Comparison of ENCODE assay signal across 9 cellular contexts in the genomic region with DNA sequence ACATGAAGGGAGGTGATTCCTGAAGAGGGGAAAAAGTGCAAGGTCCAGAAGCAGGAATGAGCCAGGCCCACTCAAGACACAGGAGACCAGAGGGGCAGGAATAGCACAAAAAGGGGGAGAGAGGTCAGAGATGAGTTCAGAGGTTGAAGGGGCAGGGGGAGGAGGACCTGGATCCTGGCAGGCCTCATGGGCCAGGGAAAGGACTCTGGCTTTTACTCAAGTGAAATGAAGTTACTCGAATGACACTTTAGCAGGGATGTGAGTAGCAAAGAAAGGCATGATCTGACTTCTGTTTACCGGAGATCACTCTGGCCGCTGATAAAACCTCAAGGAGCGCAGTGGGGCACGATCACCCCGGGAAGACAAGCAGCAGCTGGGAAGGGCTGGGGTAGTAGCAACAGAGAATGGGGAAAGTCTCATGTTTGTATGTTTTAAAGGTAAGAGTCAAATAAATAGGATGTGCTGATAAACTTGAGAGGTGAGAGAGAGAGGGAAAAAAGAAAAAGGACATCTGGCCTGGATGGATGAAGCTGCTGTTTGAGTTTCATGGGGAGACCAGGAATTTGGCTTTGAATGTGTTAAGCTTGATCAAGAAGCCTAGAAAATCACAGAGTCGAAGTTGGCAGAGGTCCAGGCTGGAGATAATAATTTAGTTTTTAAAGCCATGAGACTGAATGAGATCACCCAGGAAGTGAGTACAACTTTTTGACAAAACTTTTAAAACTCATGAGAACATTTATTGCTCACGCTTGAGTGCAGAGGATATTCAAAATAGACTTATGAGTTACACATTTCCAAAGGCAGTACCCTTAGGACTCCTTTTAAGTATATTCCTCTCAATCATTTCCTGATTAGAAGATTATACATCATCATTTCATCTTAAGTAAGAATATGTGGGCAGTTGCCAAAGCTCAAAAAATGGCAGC.
A peak's percentile ranks its signal among the peaks of the same experiment; 100 is the strongest.
DNase-seq lines count a peak whose midpoint lies in the region; ATAC-seq and TF ChIP-seq lines count a peak whose summit lies in the region.
"Had no signal": no experiment of that assay in that cellular context is flagged by ENCODE, and none has a peak within 500 bp of the region (broad histone marks: within the 10 kb centered on the region; RNA-seq: fewer than 3 reads in every experiment).

No MANE protein-coding gene starts in this region.

- H3K36me3 ChIP-seq in osteoblast (ENCODE audit: insufficient read depth, low read length), result no peaks in the 10 kb centered on the region

- H3K4me1 ChIP-seq in osteoblast (ENCODE audit: insufficient read depth, low read length), result peaks cover 62% of the 10 kb centered on the region

- peak overlapping the region; percentile 61 to 79 for H3K27ac ChIP-seq in coronary artery
- peak overlapping the region; percentile 98 for H3K27ac ChIP-seq in osteoblast (ENCODE audit: low read depth, low read length)

- peak overlapping the region; percentile 81 for H3K4me2 ChIP-seq in osteoblast (ENCODE audit: insufficient read depth, low read length)

- no peaks in the 10 kb centered on the region for H4K20me1 ChIP-seq in osteoblast (ENCODE audit: insufficient read depth, low read length)

- H3K4me3 ChIP-seq in coronary artery, result peak overlapping the region; percentile 1
- peak overlapping the region; percentile 21 for H3K4me3 ChIP-seq in osteoblast (ENCODE audit: insufficient read depth, low read length)

- ATAC-seq in GM18517 (IDR thresholded peaks at IDR 0.05; ENCODE audit: unreplicated experiment), result no peak
- ATAC-seq: HCT116 had no signal

- H2AFZ ChIP-seq in osteoblast (ENCODE audit: low read length), result no peak overlapping the region

- H3K9me3 ChIP-seq in osteoblast (ENCODE audit: low read depth, low read length), result no peaks in the 10 kb centered on the region

- H3K79me2 ChIP-seq in osteoblast (ENCODE audit: insufficient read depth, low read length), result peaks cover 67% of the 10 kb centered on the region

- DNase-seq in COR-L47 (lab: John Stamatoyannopoulos, UW) (peak; percentile 15), LoVo (ENCODE audit: low spot score) (peak; percentile 8), coronary artery (ENCODE audit: low spot score) (no peak), osteoblast (ENCODE audit: insufficient read length, low spot score, missing footprints) (no peak), NCI-H1930 (lab: John Stamatoyannopoulos, UW) (no peak), NOMO-1 (lab: John Stamatoyannopoulos, UW; ENCODE audit: unreplicated experiment in 2 of 2) (no peak), NCI-H1436 (lab: John Stamatoyannopoulos, UW) (no peak)

- no peaks in the 10 kb centered on the region for H3K27me3 ChIP-seq in osteoblast (ENCODE audit: insufficient read depth, low read length)

- TF ChIP-seq CTCF in coronary artery (IDR thresholded peaks at IDR 0.05), result no peak
- TF ChIP-seq CTCF in osteoblast (IDR thresholded peaks at IDR 0.05; ENCODE audit: extremely low read depth, low read depth, low read length), result no peak

Comparison
In these comparisons a context has a peak if more than half of its experiments do, and no peak if none do; other contexts are left out.
1. DNase-seq: peak in COR-L47 (single experiment) and LoVo (single experiment); none in coronary artery (single experiment), osteoblast (single experiment), NCI-H1930 (0 of 2), NOMO-1 (0 of 2) and NCI-H1436 (single experiment).